ENCODE assay signal across 21 cellular contexts in the genomic region with DNA sequence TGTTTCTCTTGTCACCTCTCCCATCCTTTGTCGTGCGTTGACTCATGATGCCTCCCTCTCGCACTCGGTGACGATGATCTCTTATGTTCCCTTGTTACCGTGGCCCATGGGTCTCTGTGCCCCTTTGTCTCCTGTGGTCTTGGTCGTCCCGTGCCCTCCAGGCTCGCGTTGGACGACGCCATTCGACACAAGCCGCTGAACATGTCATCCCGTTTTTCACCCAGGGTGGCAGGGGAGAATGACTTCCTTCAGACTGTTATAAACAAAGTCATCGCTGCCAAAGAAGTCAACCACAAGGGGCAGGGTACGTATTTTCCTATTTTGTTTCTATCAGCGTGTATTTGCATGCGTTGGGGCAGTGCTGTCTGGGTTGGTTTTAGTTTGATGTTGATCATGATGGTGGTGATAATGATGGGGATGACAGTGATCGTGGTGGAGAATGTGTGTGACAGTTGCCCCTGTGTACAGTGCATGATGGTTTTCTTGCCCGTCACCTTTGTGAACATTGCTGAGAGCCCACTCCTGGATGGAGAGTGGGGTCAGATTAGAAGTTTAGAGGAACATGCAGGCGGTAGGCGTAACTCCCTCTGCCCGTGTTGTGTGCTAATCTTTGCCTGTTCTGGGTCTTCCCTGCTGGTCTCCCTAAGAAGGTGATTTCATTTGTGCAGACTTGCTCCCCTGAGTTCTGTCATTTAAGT.
DNase-seq lines count a peak whose midpoint lies in the region; ATAC-seq, FAIRE-seq and TF ChIP-seq lines count a peak whose summit lies in the region.
"Had no signal": no experiment of that assay in that cellular context is flagged by ENCODE, and none has a peak within 500 bp of the region (broad histone marks: within the 10 kb centered on the region; RNA-seq: fewer than 3 reads in every experiment).

No MANE protein-coding gene starts in this region.

- H3K36me3 ChIP-seq in GM23338 (ENCODE audit: insufficient read depth) (peaks cover 4% of the 10 kb centered on the region; the same call in 1 of the 2 replicates), small intestine (ENCODE audit: control insufficient read depth in 2 of 2, insufficient read depth in 2 of 2, low read length in 2 of 2) (no peaks in the 10 kb centered on the region)
- no peaks in the 10 kb centered on the region for H3K36me3 ChIP-seq in CD8-positive, alpha-beta memory T cell (ENCODE audit: insufficient read depth, low read length)

- no peaks in the 10 kb centered on the region for H3F3A ChIP-seq in GM23338 (replicated peaks; ENCODE audit: low read depth)

- no peak overlapping the region for H3K4me2 ChIP-seq in GM23338
- H3K4me2 ChIP-seq: KMS-11 had no signal

- TF ChIP-seq CTCF in GM23338 (conservative IDR thresholded peaks at IDR 0.05; ENCODE audit: low read depth in 2 of 2) (no peak), MCF 10A (IDR thresholded peaks at IDR 0.05; ENCODE audit: unreplicated experiment) (no peak), GM13976 (IDR thresholded peaks at IDR 0.05; ENCODE audit: borderline replicate concordance, control extremely low read depth, extremely low read depth, insufficient read depth, missing control alignments) (no peak)

- H3K27me3 ChIP-seq in GM23338 (ENCODE audit: insufficient read depth) (no peaks in the 10 kb centered on the region), right cardiac atrium (ENCODE audit: control insufficient read depth, insufficient read depth) (no peaks in the 10 kb centered on the region), small intestine (ENCODE audit: control insufficient read depth in 2 of 2, insufficient read depth in 2 of 2, low read length in 2 of 2) (no peaks in the 10 kb centered on the region)
- H3K27me3 ChIP-seq in CD8-positive, alpha-beta memory T cell (ENCODE audit: insufficient read depth, low read length, poor library complexity, severe bottlenecking): no peaks in the 10 kb centered on the region

- no peak for FAIRE-seq in small intestine (lab: Jason Lieb, UNC)

- POLR2A ChIA-PET in MCF 10A (lab: Yijun Ruan, JAX): no interaction called here
- POLR2A ChIA-PET in CD8-positive, alpha-beta memory T cell (lab: Charles Lee): no interaction called here

- H3K4me3 Mint-ChIP-seq in GM23338: no peak overlapping the region
- H3K4me3 Mint-ChIP-seq in MCF 10A (ENCODE audit: unreplicated experiment): peak overlapping the region; percentile 9
- no peak overlapping the region for H3K4me3 Mint-ChIP-seq in CD8-positive, alpha-beta memory T cell
- H3K4me3 Mint-ChIP-seq: central memory CD8-positive, alpha-beta T cell; memory B cell; natural killer cell treated with Interleukin-12 subunit alpha and Interleukin-12 subunit beta and Interleukin-15 and Interleukin-18, amount 100 ng/mL, for 72 hours; T-helper 1 cell treated with Interleukin-12 subunit alpha and Interleukin-12 subunit beta and Interleukin-4 antibody, amounts not matched to agents 30 μg/mL and 1 μg/mL, for 36 hours had no signal

- H3K4me3 ChIP-seq in GM23338 (no peak overlapping the region), right cardiac atrium (ENCODE audit: low read length) (no peak overlapping the region), small intestine (ENCODE audit: low read depth in 1 of 2, low read length in 2 of 2) (no peak overlapping the region)
- no peak overlapping the region for H3K4me3 ChIP-seq in CD8-positive, alpha-beta memory T cell (ENCODE audit: low read length)
- H3K4me3 ChIP-seq: GM23248 had no signal

- WGBS in right cardiac atrium: 71% methylated on average over 24 of the region's 24 CpGs
- WGBS in small intestine, 3 donors: 56 to 73% (median 64%) methylated on average over 24 of the region's 24 CpGs

- H2AFZ ChIP-seq in GM23338: no peak overlapping the region
- H2AFZ ChIP-seq: GM23248 had no signal

- DNase-seq in GM23338 (ENCODE audit: low spot score) (no peak), MCF 10A (ENCODE audit: unreplicated experiment) (no peak), right cardiac atrium (no peak), small intestine (peak; percentile 7), GM13976 (ENCODE audit: low spot score) (no peak), retina (no peak)
- no peak for DNase-seq in CD8-positive, alpha-beta memory T cell
- DNase-seq: activated CD4-positive, alpha-beta T cell treated with anti-CD3 and anti-CD28 coated beads, Interleukin-2, amount 50 U/mL, for 48 hours; activated gamma-delta T cell treated with Interleukin-2 at 50 U/mL for 16 hours; effector memory CD4-positive, alpha-beta T cell; immature natural killer cell; NCI-H1092 treated with DMSO at 0.1 percent for 48 hours; SHP77 treated with DMSO at 0.1 percent for 48 hours had no signal

- H3K27ac ChIP-seq in GM23338 (ENCODE audit: low read depth) (no peak overlapping the region), right cardiac atrium (ENCODE audit: low read length) (no peak overlapping the region), small intestine (ENCODE audit: low read depth in 1 of 2, low read length in 1 of 2) (peak overlapping the region; percentile 38 to 76)
- no peak overlapping the region for H3K27ac ChIP-seq in CD8-positive, alpha-beta memory T cell (ENCODE audit: low read depth, low read length)
- H3K27ac ChIP-seq: GM23248, KMS-11 had no signal

- H3K9me3 Mint-ChIP-seq in GM23338: no peaks in the 10 kb centered on the region
- no peaks in the 10 kb centered on the region for H3K9me3 Mint-ChIP-seq in MCF 10A (ENCODE audit: unreplicated experiment)
- no peaks in the 10 kb centered on the region for H3K9me3 Mint-ChIP-seq in CD8-positive, alpha-beta memory T cell
- H3K9me3 Mint-ChIP-seq: central memory CD8-positive, alpha-beta T cell; immature natural killer cell; memory B cell; natural killer cell treated with Interleukin-12 subunit alpha and Interleukin-12 subunit beta and Interleukin-15 and Interleukin-18, amount 100 ng/mL, for 72 hours; T-helper 1 cell treated with Interleukin-12 subunit alpha and Interleukin-12 subunit beta and Interleukin-4 antibody, amounts not matched to agents 30 μg/mL and 1 μg/mL, for 36 hours had no signal

- H3K9me3 ChIP-seq in right cardiac atrium (ENCODE audit: control insufficient read depth, low read length) (no peaks in the 10 kb centered on the region), small intestine (ENCODE audit: control insufficient read depth, low read depth) (no peaks in the 10 kb centered on the region)
- no peaks in the 10 kb centered on the region for H3K9me3 ChIP-seq in CD8-positive, alpha-beta memory T cell (ENCODE audit: low read length)

- H3K36me3 Mint-ChIP-seq in GM23338 (ENCODE audit: low read depth): peaks cover 25% of the 10 kb centered on the region
- peaks cover 39% of the 10 kb centered on the region for H3K36me3 Mint-ChIP-seq in MCF 10A (ENCODE audit: insufficient read depth, unreplicated experiment)
- H3K36me3 Mint-ChIP-seq in CD8-positive, alpha-beta memory T cell: no peaks in the 10 kb centered on the region
- H3K36me3 Mint-ChIP-seq: immature natural killer cell; memory B cell; natural killer cell treated with Interleukin-12 subunit alpha and Interleukin-12 subunit beta and Interleukin-15 and Interleukin-18, amount 100 ng/mL, for 72 hours had no signal

- no peaks in the 10 kb centered on the region for H3K79me2 ChIP-seq in GM23338 (replicated peaks; ENCODE audit: insufficient read depth)

- H4K20me1 ChIP-seq in GM23338 (replicated peaks; ENCODE audit: insufficient read depth): no peaks in the 10 kb centered on the region; the same call in 1 of the 2 replicates

- in situ Hi-C loops in GM13976 (cut with MboI; ENCODE audit: low sequenced_read_pairs, unreplicated experiment): no loop called here

- ATAC-seq in GM23338: no peak
- ATAC-seq in right cardiac atrium: peak; percentile 49 to 56
- no peak for ATAC-seq in esophagus mucosa
- ATAC-seq: natural killer cell treated with Interleukin-12 subunit alpha and Interleukin-12 subunit beta and Interleukin-15 and Interleukin-18, amount 100 ng/mL, for 72 hours had no signal

- intact Hi-C loops in MCF 10A (cut with micrococcal nuclease): no loop called here
- intact Hi-C loops in right cardiac atrium (cut with DNase I): no loop called here

- CTCF ChIA-PET in MCF 10A (lab: Yijun Ruan, JAX): interaction anchor here (0.8 kb wide), 1 partner anchor 135 kb away, joined by 3 read pairs; no protein-coding TSS in a partner anchor
- CTCF ChIA-PET in CD8-positive, alpha-beta memory T cell (lab: Charles Lee): no interaction called here

- H3K27ac Mint-ChIP-seq in GM23338 (peak overlapping the region; percentile 62; the same call in 1 of the 2 replicates), MCF 10A (ENCODE audit: low read depth, unreplicated experiment) (no peak overlapping the region)
- no peak overlapping the region for H3K27ac Mint-ChIP-seq in CD8-positive, alpha-beta memory T cell
- H3K27ac Mint-ChIP-seq: memory B cell; natural killer cell treated with Interleukin-12 subunit alpha and Interleukin-12 subunit beta and Interleukin-15 and Interleukin-18, amount 100 ng/mL, for 72 hours; progenitor cell of endocrine pancreas; T-helper 1 cell treated with Interleukin-12 subunit alpha and Interleukin-12 subunit beta and Interleukin-4 antibody, amounts not matched to agents 30 μg/mL and 1 μg/mL, for 36 hours had no signal

- H3K27me3 Mint-ChIP-seq in GM23338 (ENCODE audit: insufficient read depth, low read depth, poor library complexity): peaks cover 4% of the 10 kb centered on the region
- H3K27me3 Mint-ChIP-seq in MCF 10A (ENCODE audit: insufficient read depth, unreplicated experiment): no peaks in the 10 kb centered on the region
- peaks cover 0 to 2% of the 10 kb centered on the region in 2 donors for H3K27me3 Mint-ChIP-seq in CD8-positive, alpha-beta memory T cell
- H3K27me3 Mint-ChIP-seq: central memory CD8-positive, alpha-beta T cell; progenitor cell of endocrine pancreas had no signal

- no TSS peak for BruUV-seq in MCF 10A (replicated peaks; lab: Mats Ljungman, UMichigan)

- H3K4me1 Mint-ChIP-seq in GM23338 (peaks cover 17% of the 10 kb centered on the region; the same call in 2 of the 3 replicates), MCF 10A (ENCODE audit: insufficient read depth, unreplicated experiment) (peaks cover 18% of the 10 kb centered on the region)
- no peaks in the 10 kb centered on the region for H3K4me1 Mint-ChIP-seq in CD8-positive, alpha-beta memory T cell
- H3K4me1 Mint-ChIP-seq: central memory CD8-positive, alpha-beta T cell; memory B cell had no signal

- H3K9me2 ChIP-seq in GM23338 (ENCODE audit: insufficient read depth): no peaks in the 10 kb centered on the region

- H3K4me1 ChIP-seq in GM23338 (ENCODE audit: insufficient read depth) (no peaks in the 10 kb centered on the region), right cardiac atrium (ENCODE audit: control insufficient read depth, insufficient read depth, low read length) (no peaks in the 10 kb centered on the region), small intestine (ENCODE audit: control insufficient read depth in 2 of 2, insufficient read depth in 1 of 2, low read depth in 1 of 2, low read length in 1 of 2) (peaks cover 0 to 3% of the 10 kb centered on the region in 2 donors)
- no peaks in the 10 kb centered on the region for H3K4me1 ChIP-seq in CD8-positive, alpha-beta memory T cell (ENCODE audit: insufficient read depth, low read length)

TF ChIP-seq in GM23338, 12 proteins besides CTCF, POLR2A, EP300 and RAD21 (continues in another document):
- no peak for TF ChIP-seq EZH2 (IDR thresholded peaks at IDR 0.05; ENCODE audit: low read depth, unreplicated experiment)

Comparison
In these comparisons a context has a peak if more than half of its experiments do, and no peak if none do; other contexts are left out.
1. ATAC-seq: peak in right cardiac atrium (2 of 2); none in GM23338 (single experiment) and esophagus mucosa (single experiment).
2. H3K27ac ChIP-seq: peak in small intestine (2 of 2); none in GM23338 (single experiment), right cardiac atrium (single experiment) and CD8-positive, alpha-beta memory T cell (single experiment).